10 cellular contexts compared by ENCODE assay signal in the genomic region with DNA sequence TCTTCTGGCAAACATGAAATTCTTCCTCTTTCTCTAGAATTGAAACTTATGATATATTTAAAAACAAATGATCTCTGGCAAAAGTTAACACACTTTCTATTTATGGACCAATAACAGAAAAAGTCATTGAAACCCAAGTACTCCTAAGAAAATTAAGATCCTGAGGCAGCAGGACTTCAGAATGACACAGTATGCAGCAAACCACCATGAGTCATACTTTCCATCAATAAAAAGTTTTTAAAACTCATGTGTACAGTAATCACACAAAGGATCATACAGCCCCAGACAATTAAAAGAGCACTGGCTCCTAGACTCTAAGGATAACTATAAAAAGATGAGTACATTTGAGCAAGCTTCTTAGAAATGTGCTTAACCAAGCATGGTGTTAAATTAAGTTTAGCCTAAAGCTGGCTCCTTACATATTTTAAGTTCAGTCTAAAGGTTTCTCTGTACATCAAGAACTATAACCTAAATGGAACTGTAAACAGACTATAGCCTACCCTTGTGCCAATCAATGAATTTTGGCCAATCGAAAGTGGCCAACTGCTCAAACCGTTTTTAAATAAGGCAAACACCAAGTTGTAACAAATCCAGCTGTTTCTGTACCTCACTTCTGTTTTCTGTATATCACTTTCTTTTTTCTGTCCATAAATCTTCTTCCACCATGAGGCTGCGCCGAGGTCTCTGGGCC.
DNase-seq lines count a peak whose midpoint lies in the region; ATAC-seq and TF ChIP-seq lines count a peak whose summit lies in the region.
"Had no signal": no experiment of that assay in that cellular context is flagged by ENCODE, and none has a peak within 500 bp of the region (broad histone marks: within the 10 kb centered on the region; RNA-seq: fewer than 3 reads in every experiment).

No MANE protein-coding gene starts in this region.

- no peaks in the 10 kb centered on the region for H3K36me3 ChIP-seq in BLaER1 treated with 17β-estradiol and CSF1 and Interleukin-3, amounts not matched to agents 10 nM and 100 nM
- H3K36me3 ChIP-seq in stomach: no peaks in the 10 kb centered on the region
- H3K36me3 ChIP-seq: upper lobe of right lung had no signal

- H3K9me3 ChIP-seq in BLaER1 treated with 17β-estradiol and CSF1 and Interleukin-3, amounts not matched to agents 10 nM and 100 nM (replicated peaks in 1 of 11): no peaks in the 10 kb centered on the region
- H3K9me3 ChIP-seq in stomach: no peaks in the 10 kb centered on the region
- H3K9me3 ChIP-seq: upper lobe of right lung had no signal

- H3K4me3 ChIP-seq in BLaER1 treated with 17β-estradiol and CSF1 and Interleukin-3, amounts not matched to agents 10 nM and 100 nM: no peak overlapping the region
- no peak overlapping the region for H3K4me3 ChIP-seq in astrocyte of the cerebellum (ENCODE audit: low read depth, low read length)
- H3K4me3 ChIP-seq in stomach: no peak overlapping the region
- H3K4me3 ChIP-seq: upper lobe of right lung had no signal

- H3K27ac ChIP-seq in BLaER1 treated with 17β-estradiol and CSF1 and Interleukin-3, amounts not matched to agents 10 nM and 100 nM: peak overlapping the region in 4 of 11 experiments; percentile 34 to 57 (median 42); a peak in 7 of 22 replicates
- H3K27ac ChIP-seq in stomach: no peak overlapping the region
- H3K27ac ChIP-seq: upper lobe of right lung had no signal

- TF ChIP-seq CTCF in astrocyte of the cerebellum (IDR thresholded peaks at IDR 0.05; ENCODE audit: low read depth, low read length, missing control alignments) (no peak), stomach (IDR thresholded peaks at IDR 0.05) (no peak)

- H3K4me1 ChIP-seq in BLaER1 treated with 17β-estradiol and CSF1 and Interleukin-3, amounts not matched to agents 10 nM and 100 nM: peaks cover 10 to 20% (median 12%) of the 10 kb centered on the region in 10 experiments; a peak in 15 of 20 replicates
- peaks cover 0 to 7% (median 1%) of the 10 kb centered on the region in 4 donors for H3K4me1 ChIP-seq in stomach
- H3K4me1 ChIP-seq: upper lobe of right lung had no signal

- intact Hi-C loops in stomach (cut with DNase I; ENCODE audit: low total_unique reads): no loop called here

- H4K20me1 ChIP-seq in BLaER1 treated with 17β-estradiol and CSF1 and Interleukin-3, amounts not matched to agents 10 nM and 100 nM: no peaks in the 10 kb centered on the region

- 78 to 93% (median 88%) methylated on average over 4 of the region's 4 CpGs for WGBS in stomach, 5 donors

- H3K4me2 ChIP-seq in BLaER1 treated with 17β-estradiol and CSF1 and Interleukin-3, amounts not matched to agents 10 nM and 100 nM: peak overlapping the region in 9 of 11 experiments; percentile 6 to 82 (median 24); a peak in 11 of 22 replicates

- TF ChIP-seq EP300 in stomach (IDR thresholded peaks at IDR 0.05): no peak

- H3K27me3 ChIP-seq in BLaER1 treated with 17β-estradiol and CSF1 and Interleukin-3, amounts not matched to agents 10 nM and 100 nM: no peaks in the 10 kb centered on the region
- no peaks in the 10 kb centered on the region for H3K27me3 ChIP-seq in stomach
- H3K27me3 ChIP-seq: upper lobe of right lung had no signal

- no peak overlapping the region; a peak in 1 of 22 replicates for H3K9ac ChIP-seq in BLaER1 treated with 17β-estradiol and CSF1 and Interleukin-3, amounts not matched to agents 10 nM and 100 nM

- no peak for ATAC-seq in GM21423 (IDR thresholded peaks at IDR 0.05; ENCODE audit: unreplicated experiment)
- ATAC-seq: upper lobe of right lung had no signal

- in situ Hi-C loops in astrocyte of the cerebellum (cut with HindIII; ENCODE audit: low sequenced_read_pairs): no loop called here

- no peak for TF ChIP-seq POLR2A in stomach (IDR thresholded peaks at IDR 0.05)

- DNase-seq in LHCN-M2 (ENCODE audit: low read depth) (peak; percentile 83), astrocyte of the cerebellum (ENCODE audit: low read depth) (peak; percentile 75), lung microvascular endothelial cell (ENCODE audit: low read depth in 2 of 2) (peak; percentile 31 to 68), NCI-H2081 (lab: John Stamatoyannopoulos, UW) (no peak), NCI-H2171 (lab: John Stamatoyannopoulos, UW) (no peak), stomach (no peak)
- DNase-seq: NCI-H2107, upper lobe of right lung had no signal

Comparison
In these comparisons a context has a peak if more than half of its experiments do, and no peak if none do; other contexts are left out.
1. DNase-seq: peak in LHCN-M2 (single experiment), astrocyte of the cerebellum (single experiment) and lung microvascular endothelial cell (2 of 2); none in NCI-H2081 (0 of 2), NCI-H2171 (single experiment) and stomach (single experiment).